10 cellular contexts compared by ENCODE assay signal in genomic region chr6:73655341-73655917, GRCh38. TPM values are rescaled to one million over a fixed set of nuclear protein-coding genes. Genes with fewer than 3 reads are reported as not detected.
A peak's percentile ranks its signal among the peaks of the same experiment; 100 is the strongest.
DNase-seq lines count a peak whose midpoint lies in the region; ATAC-seq and TF ChIP-seq lines count a peak whose summit lies in the region.
"Had no signal": no experiment of that assay in that cellular context is flagged by ENCODE, and none has a peak within 500 bp of the region (broad histone marks: within the 10 kb centered on the region; RNA-seq: fewer than 3 reads in every experiment).

No MANE protein-coding gene starts in this region.

- no peaks in the 10 kb centered on the region for H3K27me3 ChIP-seq in CD4-positive, alpha-beta T cell (ENCODE audit: control insufficient read depth, insufficient read depth, low read length)
- H3K27me3 ChIP-seq in KMS-11 (ENCODE audit: insufficient read depth, low read depth), result no peaks in the 10 kb centered on the region

- H3K27me3 Mint-ChIP-seq in CD4-positive, alpha-beta T cell, result no peaks in the 10 kb centered on the region
- H3K27me3 Mint-ChIP-seq in nephron (ENCODE audit: low read depth), result no peaks in the 10 kb centered on the region

- ATAC-seq in CD4-positive, alpha-beta T cell (ENCODE audit: poor library complexity), result no peak

- peaks cover 19% of the 10 kb centered on the region for H3K36me3 Mint-ChIP-seq in CD4-positive, alpha-beta T cell (ENCODE audit: low read depth)
- H3K36me3 Mint-ChIP-seq in nephron (ENCODE audit: low read depth), result no peaks in the 10 kb centered on the region

- H3K9me3 ChIP-seq in CD4-positive, alpha-beta T cell (ENCODE audit: control insufficient read depth, low read length), result no peaks in the 10 kb centered on the region

- no peak for TF ChIP-seq CTCF in CD4-positive, alpha-beta T cell (IDR thresholded peaks at IDR 0.05)
- no peak for TF ChIP-seq CTCF in KMS-11 (conservative IDR thresholded peaks at IDR 0.05; ENCODE audit: low read depth, low read length)
- no peak for TF ChIP-seq CTCF in coronary artery (IDR thresholded peaks at IDR 0.05)
- no peak for TF ChIP-seq CTCF in nephron (IDR thresholded peaks at IDR 0.05; ENCODE audit: unreplicated experiment in 3 of 3)

- H2AFZ ChIP-seq in KMS-11 (ENCODE audit: low read depth), result peak overlapping the region; percentile 93

- POLR2A ChIA-PET in CD4-positive, alpha-beta T cell (lab: Charles Lee), result interaction anchor here (1.3 to 3.9 kb wide), 5 partner anchors 13 to 1588 kb away, joined by 5 to 140 read pairs (median 6); partner anchors contain the start of genes EEF1A1 and MTO1

- H3K79me2 ChIP-seq in KMS-11 (ENCODE audit: insufficient read depth, low read depth), result no peaks in the 10 kb centered on the region

- peak overlapping the region; percentile 96; the same call in 1 of the 2 replicates for H3K9ac ChIP-seq in KMS-11

- no peaks in the 10 kb centered on the region for H3K36me3 ChIP-seq in KMS-11 (ENCODE audit: insufficient read depth)

- peak overlapping the region; percentile 74 for H3K4me2 ChIP-seq in KMS-11

- no peak for DNase-seq in CD4-positive, alpha-beta T cell
- no peak for DNase-seq in coronary artery (ENCODE audit: low spot score)
- DNase-seq in NOMO-1 treated with dmso at 0.1 percent for 144 hours (lab: John Stamatoyannopoulos, UW; ENCODE audit: unreplicated experiment), result no peak
- DNase-seq in mucosa of gallbladder (ENCODE audit: low spot score), result no peak
- DNase-seq in NOMO-1 treated with DMSO at 0.1 percent for 48 hours (lab: John Stamatoyannopoulos, UW; ENCODE audit: unreplicated experiment), result no peak
- DNase-seq in AML-193 (lab: John Stamatoyannopoulos, UW), result no peak
- DNase-seq: activated CD4-positive, CD25-positive, alpha-beta regulatory T cell; NCI-H526 had no signal

- H3K27ac Mint-ChIP-seq in CD4-positive, alpha-beta T cell, result peak overlapping the region; percentile 94
- H3K27ac Mint-ChIP-seq in nephron, result peak overlapping the region in 2 of 3 experiments; percentile 14 to 67

- peak overlapping the region; percentile 99 for H3K4me3 Mint-ChIP-seq in CD4-positive, alpha-beta T cell
- peak overlapping the region; percentile 67 to 78 (median 78) for H3K4me3 Mint-ChIP-seq in nephron

- no peaks in the 10 kb centered on the region for H3K9me3 Mint-ChIP-seq in CD4-positive, alpha-beta T cell
- H3K9me3 Mint-ChIP-seq in nephron, result no peaks in the 10 kb centered on the region

- no peaks in the 10 kb centered on the region for H4K20me1 ChIP-seq in KMS-11 (ENCODE audit: insufficient read depth)

- peaks cover 20% of the 10 kb centered on the region for H3K4me1 ChIP-seq in KMS-11 (ENCODE audit: low read depth, poor library complexity, severe bottlenecking)

- H3K4me3 ChIP-seq in KMS-11 (IDR thresholded peaks at IDR 0.05; ENCODE audit: insufficient read depth, low read depth, low read length) (no peak overlapping the region), coronary artery (peak overlapping the region; percentile 99)

- CTCF ChIA-PET in CD4-positive, alpha-beta T cell (lab: Charles Lee), result interaction anchor here (1.3 kb wide), 1 partner anchor 193 kb away, joined by 4 read pairs; the partner anchor contains the start of gene MTO1

- H3K27ac ChIP-seq in CD4-positive, alpha-beta T cell (ENCODE audit: low read depth, low read length), result peak overlapping the region; percentile 99
- peak overlapping the region; percentile 97 for H3K27ac ChIP-seq in KMS-11
- peak overlapping the region; percentile 98 to 99 for H3K27ac ChIP-seq in coronary artery

- intact Hi-C loops in CD4-positive, alpha-beta T cell (cut with DNase I, micrococcal nuclease), result loop anchor here in 1 of 2 experiments (2.0 to 10.0 kb wide), 2 partner anchors 1589 to 1629 kb away; partner anchors contain the start of genes COX7A2 and TMEM30A

- H3K4me1 Mint-ChIP-seq in CD4-positive, alpha-beta T cell (ENCODE audit: low read depth), result peaks cover 39% of the 10 kb centered on the region
- peaks cover 30% of the 10 kb centered on the region for H3K4me1 Mint-ChIP-seq in nephron

RNA-seq across cellular contexts. Expression of gene SLC17A5, which starts 1.6 kb away (rescaled TPM):
- 1 to 10 TPM; 5.3 to 6.2 TPM for total RNA-seq in CD4-positive, alpha-beta T cell
- 22.1 TPM for total RNA-seq in mucosa of gallbladder

RNA-seq across cellular contexts. Expression of gene CD109, which starts 40.6 kb away (rescaled TPM):
- under 1 TPM; 0.75 to 0.80 TPM for total RNA-seq in CD4-positive, alpha-beta T cell
- total RNA-seq in mucosa of gallbladder, result 3.9 TPM
